ENCODE assay signal across 9 cellular contexts in genomic region chr3:4326868-4327267, GRCh38.
"Had no signal": no experiment of that assay in that cellular context is flagged by ENCODE, and none has a peak within 500 bp of the region (broad histone marks: within the 10 kb centered on the region; RNA-seq: fewer than 3 reads in every experiment).

No MANE protein-coding gene starts in this region.

- FAIRE-seq: H1, H54, HTR-8/SVneo had no signal

- H3K4me3 Mint-ChIP-seq: GM23338, H9, HFFc6 had no signal

- H3K4me2 ChIP-seq: GM23338 had no signal

- DNase-seq: H9, HCEC 1CT, HFFc6, IMR-90, KBM-7 had no signal

- ATAC-seq: GM23338 had no signal

- H2AFZ ChIP-seq: GM23338 had no signal

- H3K27ac Mint-ChIP-seq: GM23338, H9, HFFc6 had no signal

- H3K4me3 ChIP-seq: GM23338 had no signal
